23 cellular contexts compared by ENCODE assay signal in the genomic region with DNA sequence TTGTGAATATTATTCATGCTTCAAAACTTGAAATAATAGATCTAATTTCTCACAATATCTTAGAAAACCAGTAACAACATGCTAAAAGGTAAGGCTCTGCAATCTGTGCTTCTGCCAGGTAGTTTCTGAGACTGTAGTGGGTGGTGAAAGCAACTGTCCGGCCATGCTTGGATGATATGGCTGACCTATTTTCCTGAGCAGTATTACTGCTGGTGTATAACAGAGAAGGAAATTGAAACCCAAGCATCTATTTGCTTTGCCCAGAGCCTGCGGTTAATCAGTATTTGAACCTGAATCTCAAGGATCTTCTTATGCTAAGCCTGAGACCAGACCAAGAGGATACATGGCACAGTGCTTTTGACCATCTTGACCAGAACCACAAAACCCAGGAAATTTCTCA.
A peak's percentile ranks its signal among the peaks of the same experiment; 100 is the strongest.
DNase-seq lines count a peak whose midpoint lies in the region; ATAC-seq, FAIRE-seq and TF ChIP-seq lines count a peak whose summit lies in the region.
"Had no signal": no experiment of that assay in that cellular context is flagged by ENCODE, and none has a peak within 500 bp of the region (broad histone marks: within the 10 kb centered on the region; RNA-seq: fewer than 3 reads in every experiment).

No MANE protein-coding gene starts in this region.

- no peak overlapping the region for H3K4me3 Mint-ChIP-seq in mesothelial cell of epicardium
- H3K4me3 Mint-ChIP-seq: CD4-positive, CD25-positive, alpha-beta regulatory T cell; CD8-positive, alpha-beta memory T cell; GM23338; HFFc6 had no signal

- no peak for TF ChIP-seq CTCF in mesothelial cell of epicardium (IDR thresholded peaks at IDR 0.05; ENCODE audit: unreplicated experiment)

- no peaks in the 10 kb centered on the region for H3K27me3 Mint-ChIP-seq in mesothelial cell of epicardium (ENCODE audit: low read depth)
- H3K27me3 Mint-ChIP-seq: CD4-positive, CD25-positive, alpha-beta regulatory T cell; CD8-positive, alpha-beta memory T cell had no signal

- H3K36me3 Mint-ChIP-seq in mesothelial cell of epicardium = no peaks in the 10 kb centered on the region
- H3K36me3 Mint-ChIP-seq: CD4-positive, CD25-positive, alpha-beta regulatory T cell; CD8-positive, alpha-beta memory T cell had no signal

- peaks cover 4% of the 10 kb centered on the region for H3K4me1 Mint-ChIP-seq in mesothelial cell of epicardium
- H3K4me1 Mint-ChIP-seq: CD4-positive, CD25-positive, alpha-beta regulatory T cell; CD8-positive, alpha-beta memory T cell had no signal

- ATAC-seq in GM18907 (IDR thresholded peaks at IDR 0.05; ENCODE audit: unreplicated experiment) (peak; percentile 63), GM21423 (IDR thresholded peaks at IDR 0.05; ENCODE audit: unreplicated experiment) (peak; percentile 55), HG03342 (IDR thresholded peaks at IDR 0.05; ENCODE audit: unreplicated experiment) (peak; percentile 55)
- ATAC-seq: GM23338, HCT116, K562 had no signal

- no peak for FAIRE-seq in GM12891 (lab: Jason Lieb, UNC)
- FAIRE-seq: A204.1, H54, HTR-8/SVneo, K562 had no signal

- TF ChIP-seq POLR2A in GM12891 (IDR thresholded peaks at IDR 0.05; ENCODE audit: low read depth, low read length) = no peak

- DNase-seq in mesothelial cell of epicardium (ENCODE audit: low spot score in 2 of 2, unreplicated experiment in 2 of 2) = no peak
- no peak for DNase-seq in GM12891 (ENCODE audit: insufficient read length, low spot score)
- no peak for DNase-seq in kidney glomerular epithelial cell (lab: John Stamatoyannopoulos, UW)
- DNase-seq: ACHN; BE2C; C1 segment of cervical spinal cord; CD4-positive, CD25-positive, alpha-beta regulatory T cell; CD8-positive, alpha-beta memory T cell; COR-L47; DMS 273 treated with DMSO at 0.1 percent for 48 hours; DMS79; GDM1; HFFc6; IMR-90 had no signal

- H3K9me3 Mint-ChIP-seq in mesothelial cell of epicardium = no peaks in the 10 kb centered on the region
- H3K9me3 Mint-ChIP-seq: GM23338, HFFc6 had no signal

- H3K27ac Mint-ChIP-seq in mesothelial cell of epicardium = no peak overlapping the region
- H3K27ac Mint-ChIP-seq: CD4-positive, CD25-positive, alpha-beta regulatory T cell; GM23338; HFFc6 had no signal

TF ChIP-seq in GM12891, 5 proteins besides CTCF, POLR2A, EP300 and RAD21:
- TF ChIP-seq SPI1 (IDR thresholded peaks at IDR 0.05; ENCODE audit: low read depth, low read length) (no peak), POU2F2 (IDR thresholded peaks at IDR 0.05; ENCODE audit: low read depth, low read length) (no peak), POLR2AphosphoS5 (IDR thresholded peaks at IDR 0.05; ENCODE audit: low read depth, low read length) (no peak), PAX5 (IDR thresholded peaks at IDR 0.05; ENCODE audit: insufficient read depth, low read length, severe bottlenecking) (no peak), TAF1 (IDR thresholded peaks at IDR 0.05; ENCODE audit: low read depth, low read length) (no peak)
